Comparison of ENCODE assay signal across 27 cellular contexts in the genomic region with DNA sequence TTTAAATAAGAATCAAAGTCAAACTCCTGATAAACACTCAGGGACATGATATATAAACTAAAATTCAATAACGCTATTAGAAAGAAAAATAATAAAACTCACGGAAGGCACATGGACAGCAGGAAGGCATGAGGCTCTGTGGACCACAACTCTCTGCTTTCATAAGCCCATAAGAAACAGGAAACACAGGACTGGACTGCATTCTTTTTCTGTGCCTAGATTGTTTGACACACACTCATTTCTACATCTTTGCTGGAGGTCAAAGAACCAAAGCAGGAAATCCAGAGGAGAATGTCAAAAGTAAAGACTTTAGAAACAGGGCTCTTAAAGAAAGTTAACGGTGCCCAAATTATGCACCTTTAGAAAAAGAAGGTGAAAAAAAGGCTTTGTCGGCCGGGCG.
DNase-seq lines count a peak whose midpoint lies in the region; ATAC-seq, FAIRE-seq and TF ChIP-seq lines count a peak whose summit lies in the region.
"Had no signal": no experiment of that assay in that cellular context is flagged by ENCODE, and none has a peak within 500 bp of the region (broad histone marks: within the 10 kb centered on the region; RNA-seq: fewer than 3 reads in every experiment).

No MANE protein-coding gene starts in this region.

- no peak overlapping the region for H3K4me2 ChIP-seq in K562 (ENCODE audit: insufficient read depth, low read length)

- no peak for FAIRE-seq in K562 (lab: Jason Lieb, UNC)
- FAIRE-seq: D721Med, GM18507, H54 had no signal

- no peaks in the 10 kb centered on the region for H4K20me1 ChIP-seq in K562 (replicated peaks; ENCODE audit: control insufficient read depth, insufficient read depth, low read length)

- BruUV-seq in K562 (replicated peaks; lab: Mats Ljungman, UMichigan), result no TSS peak

- no peak overlapping the region for H3K27ac ChIP-seq in K562 (ENCODE audit: extremely low read depth, low read depth, low read length)
- H3K27ac ChIP-seq: SJSA1 had no signal

- no peaks in the 10 kb centered on the region for H3K9me1 ChIP-seq in K562 (ENCODE audit: control insufficient read depth, insufficient read depth, low read length)

- H3K36me3 ChIP-seq in K562 (ENCODE audit: control insufficient read depth, insufficient read depth, low read length) (no peaks in the 10 kb centered on the region), MG63 (no peaks in the 10 kb centered on the region)
- H3K36me3 ChIP-seq: Peyer's patch, SJSA1 had no signal

- H3K4me3 ChIP-seq in K562, result no peak overlapping the region
- H3K4me3 ChIP-seq in MG63, result no peak overlapping the region
- H3K4me3 ChIP-seq: Peyer's patch, SJSA1 had no signal

- no peak for DNase-seq in stimulated activated naive CD8-positive, alpha-beta T cell treated with anti-CD3 and anti-CD28 coated beads, Interleukin-15, Interleukin-2, amounts not matched to agents 100 U/mL and 50 U/mL, for 24 hours
- DNase-seq in K562 (ENCODE audit: extremely low read depth in 1 of 4, low spot score in 3 of 4) (no peak), osteocyte (ENCODE audit: extremely low spot score, unreplicated experiment) (no peak), kidney tubule cell (ENCODE audit: low spot score) (no peak), MG63 (no peak)
- DNase-seq: AML-193; DMS53; GDM1; HFFc6; KG1; MV-4-11; NCI-H1105 treated with DMSO at 0.1 percent for 48 hours; NCI-H1694; NCI-H2081; NCI-H2171; NCI-H345; NCI-H524; NCI-H774; NK-92 treated with Interleukin-12 subunit alpha and Interleukin-12 subunit beta, amount 100 ng/mL, for 24 hours; Peyer's patch had no signal

- H3K9me3 Mint-ChIP-seq in stimulated activated naive CD8-positive, alpha-beta T cell treated with anti-CD3 and anti-CD28 coated beads, Interleukin-15, Interleukin-2, amounts not matched to agents 100 ng/mL and 50 ng/mL, for 24 hours, result no peaks in the 10 kb centered on the region
- no peaks in the 10 kb centered on the region for H3K9me3 Mint-ChIP-seq in osteocyte (ENCODE audit: unreplicated experiment)
- H3K9me3 Mint-ChIP-seq: HFFc6 had no signal

- no peaks in the 10 kb centered on the region for H3K79me2 ChIP-seq in K562 (ENCODE audit: control insufficient read depth, insufficient read depth, low read length)

- in situ Hi-C loops in K562 (cut with MboI), result no loop called here

- TF ChIP-seq EP300 in K562 (IDR thresholded peaks at IDR 0.05; ENCODE audit: low read length), result no peak

- no peaks in the 10 kb centered on the region for H3K9me3 ChIP-seq in K562 (replicated peaks; ENCODE audit: control insufficient read depth, insufficient read depth, low read depth, low read length)
- no peaks in the 10 kb centered on the region for H3K9me3 ChIP-seq in MG63
- H3K9me3 ChIP-seq: Peyer's patch, SJSA1 had no signal

- CTCF ChIA-PET in K562 (lab: Yijun Ruan, JAX; ENCODE audit: low intra/inter-chr PET ratio), result no interaction called here

- H3K9ac ChIP-seq in K562 (ENCODE audit: insufficient read depth in 1 of 2, low read depth in 2 of 2, low read length in 2 of 2), result no peak overlapping the region

- no peak overlapping the region for H3K4me3 Mint-ChIP-seq in stimulated activated naive CD8-positive, alpha-beta T cell treated with anti-CD3 and anti-CD28 coated beads, Interleukin-15, Interleukin-2, amounts not matched to agents 100 ng/mL and 50 ng/mL, for 24 hours
- no peak overlapping the region for H3K4me3 Mint-ChIP-seq in osteocyte (ENCODE audit: unreplicated experiment)
- H3K4me3 Mint-ChIP-seq: HFFc6 had no signal

- peak overlapping the region; percentile 56 for H3K27ac Mint-ChIP-seq in stimulated activated naive CD8-positive, alpha-beta T cell treated with anti-CD3 and anti-CD28 coated beads, Interleukin-15, Interleukin-2, amounts not matched to agents 100 ng/mL and 50 ng/mL, for 24 hours
- peak overlapping the region; percentile 77 for H3K27ac Mint-ChIP-seq in osteocyte (ENCODE audit: unreplicated experiment)
- H3K27ac Mint-ChIP-seq: HFFc6 had no signal

- peaks cover 6% of the 10 kb centered on the region for H3K36me3 Mint-ChIP-seq in stimulated activated naive CD8-positive, alpha-beta T cell treated with anti-CD3 and anti-CD28 coated beads, Interleukin-15, Interleukin-2, amounts not matched to agents 100 ng/mL and 50 ng/mL, for 24 hours (ENCODE audit: low read depth)
- H3K36me3 Mint-ChIP-seq in osteocyte (ENCODE audit: unreplicated experiment), result peaks cover 8% of the 10 kb centered on the region

- no peak for TF ChIP-seq POLR2A in K562 (conservative IDR thresholded peaks at IDR 0.05)

- TF ChIP-seq CTCF in K562 (IDR thresholded peaks at IDR 0.05 in 2 of 3, conservative IDR thresholded peaks at IDR 0.05 in 1 of 3; ENCODE audit: insufficient read depth in 2 of 3, low read depth in 1 of 3, low read length in 3 of 3) (no peak), osteocyte (IDR thresholded peaks at IDR 0.05) (no peak)

- H3K27me3 ChIP-seq in K562 (ENCODE audit: control insufficient read depth in 2 of 2, insufficient read depth in 2 of 2, low read length in 2 of 2) (no peaks in the 10 kb centered on the region), MG63 (no peaks in the 10 kb centered on the region)
- H3K27me3 ChIP-seq: Peyer's patch, SJSA1 had no signal

- H3K27me3 Mint-ChIP-seq in stimulated activated naive CD8-positive, alpha-beta T cell treated with anti-CD3 and anti-CD28 coated beads, Interleukin-15, Interleukin-2, amounts not matched to agents 100 ng/mL and 50 ng/mL, for 24 hours, result no peaks in the 10 kb centered on the region
- H3K27me3 Mint-ChIP-seq in osteocyte (ENCODE audit: unreplicated experiment), result no peaks in the 10 kb centered on the region

- H3K4me1 Mint-ChIP-seq in stimulated activated naive CD8-positive, alpha-beta T cell treated with anti-CD3 and anti-CD28 coated beads, Interleukin-15, Interleukin-2, amounts not matched to agents 100 ng/mL and 50 ng/mL, for 24 hours (ENCODE audit: low read depth), result peaks cover 86% of the 10 kb centered on the region
- H3K4me1 Mint-ChIP-seq in osteocyte (ENCODE audit: unreplicated experiment), result peaks cover 57% of the 10 kb centered on the region

- no peak for TF ChIP-seq RAD21 in K562 (CRISPR knock-in tag; conservative IDR thresholded peaks at IDR 0.05 in 1 of 2, IDR thresholded peaks at IDR 0.05 in 1 of 2)

- H3K4me1 ChIP-seq in K562 (replicated peaks in 1 of 2; ENCODE audit: control insufficient read depth in 2 of 2, insufficient read depth in 2 of 2, low read length in 2 of 2), result peaks cover 3% of the 10 kb centered on the region in 2 experiments; a peak in 4 of 5 replicates

- WGBS in K562 (ENCODE audit: insufficient coverage, low coverage, missing lambda C conversion rate), result 90% methylated on average over 6 of the region's 6 CpGs

- no peak overlapping the region for H2AFZ ChIP-seq in K562 (ENCODE audit: low read depth, low read length)

- ATAC-seq in stimulated activated naive CD8-positive, alpha-beta T cell treated with anti-CD3 and anti-CD28 coated beads, Interleukin-15, Interleukin-2, amounts not matched to agents 100 U/mL and 50 U/mL, for 24 hours, result no peak
- ATAC-seq in K562, result no peak
- ATAC-seq in GM21360 (IDR thresholded peaks at IDR 0.05; ENCODE audit: unreplicated experiment), result no peak
- no peak for ATAC-seq in GM21786 (IDR thresholded peaks at IDR 0.05; ENCODE audit: unreplicated experiment)

- POLR2A ChIA-PET in K562 (lab: Yijun Ruan, JAX), result no interaction called here

- intact Hi-C loops in K562 (cut with micrococcal nuclease), result no loop called here

TF ChIP-seq in K562, 482 proteins besides CTCF, POLR2A, EP300 and RAD21 (continues in another document):
- TF ChIP-seq XRCC4 (IDR thresholded peaks at IDR 0.05; ENCODE audit: extremely low read depth, insufficient read depth, insufficient read length), result no peak
- TF ChIP-seq, protein P1, sequence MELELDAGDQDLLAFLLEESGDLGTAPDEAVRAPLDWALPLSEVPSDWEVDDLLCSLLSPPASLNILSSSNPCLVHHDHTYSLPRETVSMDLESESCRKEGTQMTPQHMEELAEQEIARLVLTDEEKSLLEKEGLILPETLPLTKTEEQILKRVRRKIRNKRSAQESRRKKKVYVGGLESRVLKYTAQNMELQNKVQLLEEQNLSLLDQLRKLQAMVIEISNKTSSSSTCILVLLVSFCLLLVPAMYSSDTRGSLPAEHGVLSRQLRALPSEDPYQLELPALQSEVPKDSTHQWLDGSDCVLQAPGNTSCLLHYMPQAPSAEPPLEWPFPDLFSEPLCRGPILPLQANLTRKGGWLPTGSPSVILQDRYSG (tag; conservative IDR thresholded peaks at IDR 0.05; ENCODE audit: low read depth), result no peak
- TF ChIP-seq ZNF347 (CRISPR knock-in tag; IDR thresholded peaks at IDR 0.05; ENCODE audit: low read depth), result no peak
- TF ChIP-seq, protein P2, sequence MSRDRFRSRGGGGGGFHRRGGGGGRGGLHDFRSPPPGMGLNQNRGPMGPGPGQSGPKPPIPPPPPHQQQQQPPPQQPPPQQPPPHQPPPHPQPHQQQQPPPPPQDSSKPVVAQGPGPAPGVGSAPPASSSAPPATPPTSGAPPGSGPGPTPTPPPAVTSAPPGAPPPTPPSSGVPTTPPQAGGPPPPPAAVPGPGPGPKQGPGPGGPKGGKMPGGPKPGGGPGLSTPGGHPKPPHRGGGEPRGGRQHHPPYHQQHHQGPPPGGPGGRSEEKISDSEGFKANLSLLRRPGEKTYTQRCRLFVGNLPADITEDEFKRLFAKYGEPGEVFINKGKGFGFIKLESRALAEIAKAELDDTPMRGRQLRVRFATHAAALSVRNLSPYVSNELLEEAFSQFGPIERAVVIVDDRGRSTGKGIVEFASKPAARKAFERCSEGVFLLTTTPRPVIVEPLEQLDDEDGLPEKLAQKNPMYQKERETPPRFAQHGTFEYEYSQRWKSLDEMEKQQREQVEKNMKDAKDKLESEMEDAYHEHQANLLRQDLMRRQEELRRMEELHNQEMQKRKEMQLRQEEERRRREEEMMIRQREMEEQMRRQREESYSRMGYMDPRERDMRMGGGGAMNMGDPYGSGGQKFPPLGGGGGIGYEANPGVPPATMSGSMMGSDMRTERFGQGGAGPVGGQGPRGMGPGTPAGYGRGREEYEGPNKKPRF (IDR thresholded peaks at IDR 0.05; ENCODE audit: low read depth, low read length), result no peak
- TF ChIP-seq, protein P3, sequence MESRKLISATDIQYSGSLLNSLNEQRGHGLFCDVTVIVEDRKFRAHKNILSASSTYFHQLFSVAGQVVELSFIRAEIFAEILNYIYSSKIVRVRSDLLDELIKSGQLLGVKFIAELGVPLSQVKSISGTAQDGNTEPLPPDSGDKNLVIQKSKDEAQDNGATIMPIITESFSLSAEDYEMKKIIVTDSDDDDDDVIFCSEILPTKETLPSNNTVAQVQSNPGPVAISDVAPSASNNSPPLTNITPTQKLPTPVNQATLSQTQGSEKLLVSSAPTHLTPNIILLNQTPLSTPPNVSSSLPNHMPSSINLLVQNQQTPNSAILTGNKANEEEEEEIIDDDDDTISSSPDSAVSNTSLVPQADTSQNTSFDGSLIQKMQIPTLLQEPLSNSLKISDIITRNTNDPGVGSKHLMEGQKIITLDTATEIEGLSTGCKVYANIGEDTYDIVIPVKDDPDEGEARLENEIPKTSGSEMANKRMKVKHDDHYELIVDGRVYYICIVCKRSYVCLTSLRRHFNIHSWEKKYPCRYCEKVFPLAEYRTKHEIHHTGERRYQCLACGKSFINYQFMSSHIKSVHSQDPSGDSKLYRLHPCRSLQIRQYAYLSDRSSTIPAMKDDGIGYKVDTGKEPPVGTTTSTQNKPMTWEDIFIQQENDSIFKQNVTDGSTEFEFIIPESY (CRISPR knock-in tag; IDR thresholded peaks at IDR 0.05), result 0 out of 2 replicates have a peak, but pooled peaks have one; percentile 56
